Comparison of ENCODE assay signal across 10 cellular contexts in genomic region chr10:122044045-122044661, GRCh38. TPM values are rescaled to one million over a fixed set of nuclear protein-coding genes. Genes with fewer than 3 reads are reported as not detected.
DNase-seq lines count a peak whose midpoint lies in the region; ATAC-seq and TF ChIP-seq lines count a peak whose summit lies in the region.
"Had no signal": no experiment of that assay in that cellular context is flagged by ENCODE, and none has a peak within 500 bp of the region (broad histone marks: within the 10 kb centered on the region; RNA-seq: fewer than 3 reads in every experiment).

No MANE protein-coding gene starts in this region.

- H3K4me1 ChIP-seq in liver (ENCODE audit: control insufficient read depth in 4 of 4, insufficient read depth in 4 of 4, low read length in 3 of 4) = peaks cover 4 to 12% (median 11%) of the 10 kb centered on the region in 4 donors

- no peak for TF ChIP-seq RAD21 in liver (IDR thresholded peaks at IDR 0.05)

- H3K4me3 ChIP-seq in choroid plexus epithelial cell (ENCODE audit: low read depth, low read length) (no peak overlapping the region), liver (ENCODE audit: low read depth in 1 of 3, low read length in 3 of 3) (peak overlapping the region in 1 of 3 donors; percentile 14)

- H3K36me3 Mint-ChIP-seq in T-helper 17 cell (ENCODE audit: low read depth) = no peaks in the 10 kb centered on the region

- H3K27ac ChIP-seq in liver (ENCODE audit: low read depth in 1 of 2, low read length in 2 of 2) = peak overlapping the region; percentile 63 to 79
- H3K27ac ChIP-seq: epithelial cell of prostate had no signal

- 64% methylated on average over 13 of the region's 13 CpGs for WGBS in liver

- no peak for ATAC-seq in GM18511 (IDR thresholded peaks at IDR 0.05; ENCODE audit: unreplicated experiment)
- ATAC-seq in T-helper 17 cell = no peak

- no peaks in the 10 kb centered on the region for H3K36me3 ChIP-seq in liver (ENCODE audit: control insufficient read depth in 4 of 4, insufficient read depth in 3 of 4, low read depth in 1 of 4, low read length in 3 of 4)

- DNase-seq in NCI-H2029 (lab: John Stamatoyannopoulos, UW) (peak; percentile 44), NCI-H2029 treated with DMSO at 0.1 percent for 48 hours (lab: John Stamatoyannopoulos, UW) (no peak), choroid plexus epithelial cell (ENCODE audit: low read depth) (peak; percentile 42), ureter (ENCODE audit: low spot score) (peak; percentile 64), T-helper 17 cell (no peak)
- DNase-seq in effector CD8-positive, alpha-beta T cell (lab: John Stamatoyannopoulos, UW) = no peak
- DNase-seq: NK-92 treated with Interleukin-12 subunit alpha and Interleukin-12 subunit beta, amount 100 ng/mL, for 24 hours had no signal

- no peak for TF ChIP-seq CTCF in choroid plexus epithelial cell (conservative IDR thresholded peaks at IDR 0.05; ENCODE audit: low read depth, low read length)
- no peak for TF ChIP-seq CTCF in liver (IDR thresholded peaks at IDR 0.05; ENCODE audit: low read depth, low read length, missing input control)

- no peak overlapping the region for H3K9ac ChIP-seq in liver (ENCODE audit: low read depth in 1 of 2, low read length in 2 of 2)

- no peak overlapping the region for H3K4me3 Mint-ChIP-seq in T-helper 17 cell

- peaks cover 55% of the 10 kb centered on the region for H3K27me3 Mint-ChIP-seq in T-helper 17 cell

- H3K27me3 ChIP-seq in liver (ENCODE audit: control insufficient read depth in 4 of 4, insufficient read depth in 4 of 4, low read length in 3 of 4) = no peaks in the 10 kb centered on the region

- H3K27ac Mint-ChIP-seq in T-helper 17 cell = no peak overlapping the region

- H3K4me1 Mint-ChIP-seq in T-helper 17 cell = peaks cover 2% of the 10 kb centered on the region

- H3K9me3 ChIP-seq in liver (ENCODE audit: control insufficient read depth in 4 of 4, low read length in 3 of 4) = no peaks in the 10 kb centered on the region
- H3K9me3 ChIP-seq in T-helper 17 cell (ENCODE audit: control insufficient read depth, low read length, poor library complexity, severe bottlenecking) = no peaks in the 10 kb centered on the region

TF ChIP-seq in liver, 16 proteins besides CTCF, POLR2A, EP300 and RAD21:
- TF ChIP-seq YY1 (IDR thresholded peaks at IDR 0.05) = no peak
- peak in 1 of 2 donors; percentile 59 for TF ChIP-seq RXRA (IDR thresholded peaks at IDR 0.05)
- TF ChIP-seq HNF4A (conservative IDR thresholded peaks at IDR 0.05) = peak in 1 of 2 donors; percentile 42
- no peak for TF ChIP-seq MAX (IDR thresholded peaks at IDR 0.05)
- TF ChIP-seq EGR1 (IDR thresholded peaks at IDR 0.05; ENCODE audit: low read depth in 2 of 2) = no peak
- TF ChIP-seq ATF3 (IDR thresholded peaks at IDR 0.05) = no peak
- TF ChIP-seq SP1 (IDR thresholded peaks at IDR 0.05) = no peak
- TF ChIP-seq ZBTB33 (IDR thresholded peaks at IDR 0.05) = no peak
- no peak for TF ChIP-seq FOXA2 (IDR thresholded peaks at IDR 0.05)
- no peak for TF ChIP-seq FOXA1 (IDR thresholded peaks at IDR 0.05)
- TF ChIP-seq HNF4G (IDR thresholded peaks at IDR 0.05) = no peak
- no peak for TF ChIP-seq REST (IDR thresholded peaks at IDR 0.05)
- TF ChIP-seq JUND (IDR thresholded peaks at IDR 0.05) = no peak
TF ChIP-seq in liver: peak in this region for 2.

RNA-seq across cellular contexts. Expression of gene TACC2, which starts 55.2 kb away (rescaled TPM):
- 1 to 10 TPM; 1.5 to 8.9 TPM for total RNA-seq in liver
- polyA plus RNA-seq in liver = 1 to 10 TPM; 6.7 to 9.1 TPM
- 98.1 TPM for total RNA-seq in ureter
- not detected for total RNA-seq in T-helper 17 cell

Comparison
In these comparisons a context has a peak if more than half of its experiments do, and no peak if none do; other contexts are left out.
1. DNase-seq: peak in NCI-H2029 (single experiment), choroid plexus epithelial cell (single experiment) and ureter (single experiment); none in NCI-H2029 treated with DMSO at 0.1 percent for 48 hours (single experiment), T-helper 17 cell (0 of 3) and effector CD8-positive, alpha-beta T cell (single experiment).
2. RNA of gene TACC2, which starts 55.2 kb away (total RNA-seq): 98.1 TPM in ureter (single experiment); 1.5 to 8.9 TPM in liver and not detected in T-helper 17 cell; every median in the first group is over 10 times any median in the second.